Comparison of ENCODE assay signal across 1 cellular context in genomic region chr11:70000228-70000627, GRCh38.
TF ChIP-seq lines count a peak whose summit lies in the region.

No MANE protein-coding gene starts in this region.

TF ChIP-seq in H1, 55 proteins besides CTCF, POLR2A, EP300 and RAD21 (continued from another document):
- TF ChIP-seq CHD7 (IDR thresholded peaks at IDR 0.05; ENCODE audit: insufficient replicate concordance, low read length) (no peak), CBX8 (IDR thresholded peaks at IDR 0.05; ENCODE audit: borderline replicate concordance, low read depth, low read length) (no peak), ZNF274 (IDR thresholded peaks at IDR 0.05; ENCODE audit: borderline replicate concordance, extremely low read depth, low read length) (no peak), KDM4A (IDR thresholded peaks at IDR 0.05; ENCODE audit: low read depth, low read length, severe bottlenecking) (no peak), HDAC2 (IDR thresholded peaks at IDR 0.05; ENCODE audit: borderline replicate concordance in 1 of 2, low read depth in 2 of 2, low read length in 2 of 2) (no peak), EZH2 (IDR thresholded peaks at IDR 0.05; ENCODE audit: low read depth, low read length, severe bottlenecking) (no peak), TAF1 (IDR thresholded peaks at IDR 0.05; ENCODE audit: low read depth, low read length) (no peak), YY1 (IDR thresholded peaks at IDR 0.05; ENCODE audit: low read depth, low read length) (no peak), RFX5 (IDR thresholded peaks at IDR 0.05; ENCODE audit: borderline replicate concordance, low read depth, low read length) (no peak), FOSL1 (IDR thresholded peaks at IDR 0.05; ENCODE audit: insufficient read depth, low read depth, low read length) (no peak), RBBP5 (IDR thresholded peaks at IDR 0.05; ENCODE audit: borderline replicate concordance, low read depth, low read length) (no peak), CEBPB (IDR thresholded peaks at IDR 0.05; ENCODE audit: low read depth, low read length) (no peak)
- TF ChIP-seq, protein P1, sequence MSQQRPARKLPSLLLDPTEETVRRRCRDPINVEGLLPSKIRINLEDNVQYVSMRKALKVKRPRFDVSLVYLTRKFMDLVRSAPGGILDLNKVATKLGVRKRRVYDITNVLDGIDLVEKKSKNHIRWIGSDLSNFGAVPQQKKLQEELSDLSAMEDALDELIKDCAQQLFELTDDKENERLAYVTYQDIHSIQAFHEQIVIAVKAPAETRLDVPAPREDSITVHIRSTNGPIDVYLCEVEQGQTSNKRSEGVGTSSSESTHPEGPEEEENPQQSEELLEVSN (IDR thresholded peaks at IDR 0.05) = no peak
